Comparison of ENCODE assay signal across 1 cellular context in the genomic region with DNA sequence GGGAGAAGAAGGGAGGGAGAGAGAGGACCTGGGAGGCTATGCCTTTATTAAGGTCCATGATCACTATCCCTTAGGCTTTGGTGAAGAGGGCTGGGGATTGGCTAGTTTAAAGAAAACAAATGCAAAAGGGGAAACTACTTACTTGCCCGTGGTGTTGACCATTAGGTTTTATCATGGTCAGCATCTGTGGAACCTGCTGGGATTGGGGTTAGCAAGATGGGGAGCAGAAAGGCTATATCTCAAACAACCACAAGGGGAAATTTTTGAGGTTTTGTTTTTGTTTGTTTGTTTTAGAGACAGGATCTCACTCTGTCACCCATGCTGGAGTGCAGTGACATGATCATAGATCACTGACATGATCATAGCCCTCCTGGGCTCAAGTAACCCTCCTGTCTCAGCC.
TF ChIP-seq lines count a peak whose summit lies in the region.

No MANE protein-coding gene starts in this region.

TF ChIP-seq in IMR-90, 13 proteins besides CTCF, POLR2A, EP300 and RAD21:
- TF ChIP-seq CHD1 (IDR thresholded peaks at IDR 0.05; ENCODE audit: low read depth, low read length) (no peak), FOS (IDR thresholded peaks at IDR 0.05; ENCODE audit: low read depth, low read length) (no peak), RFX5 (IDR thresholded peaks at IDR 0.05; ENCODE audit: low read depth, low read length) (no peak), MAZ (IDR thresholded peaks at IDR 0.05; ENCODE audit: borderline replicate concordance, low read depth, low read length) (no peak), RCOR1 (IDR thresholded peaks at IDR 0.05; ENCODE audit: insufficient replicate concordance, low read length) (no peak), CEBPB (IDR thresholded peaks at IDR 0.05; ENCODE audit: low read depth, low read length) (no peak), MXI1 (IDR thresholded peaks at IDR 0.05; ENCODE audit: borderline replicate concordance, low read depth, low read length) (no peak), SMC3 (IDR thresholded peaks at IDR 0.05; ENCODE audit: low read depth, low read length) (no peak), NFE2L2 (IDR thresholded peaks at IDR 0.05; ENCODE audit: low read depth, low read length) (no peak), BHLHE40 (IDR thresholded peaks at IDR 0.05; ENCODE audit: low read depth, low read length) (no peak), MAFK (IDR thresholded peaks at IDR 0.05; ENCODE audit: low read depth, low read length) (no peak)
- TF ChIP-seq, protein P1, sequence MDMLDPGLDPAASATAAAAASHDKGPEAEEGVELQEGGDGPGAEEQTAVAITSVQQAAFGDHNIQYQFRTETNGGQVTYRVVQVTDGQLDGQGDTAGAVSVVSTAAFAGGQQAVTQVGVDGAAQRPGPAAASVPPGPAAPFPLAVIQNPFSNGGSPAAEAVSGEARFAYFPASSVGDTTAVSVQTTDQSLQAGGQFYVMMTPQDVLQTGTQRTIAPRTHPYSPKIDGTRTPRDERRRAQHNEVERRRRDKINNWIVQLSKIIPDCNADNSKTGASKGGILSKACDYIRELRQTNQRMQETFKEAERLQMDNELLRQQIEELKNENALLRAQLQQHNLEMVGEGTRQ (IDR thresholded peaks at IDR 0.05; ENCODE audit: low read depth, low read length), result no peak
- TF ChIP-seq, protein P2, sequence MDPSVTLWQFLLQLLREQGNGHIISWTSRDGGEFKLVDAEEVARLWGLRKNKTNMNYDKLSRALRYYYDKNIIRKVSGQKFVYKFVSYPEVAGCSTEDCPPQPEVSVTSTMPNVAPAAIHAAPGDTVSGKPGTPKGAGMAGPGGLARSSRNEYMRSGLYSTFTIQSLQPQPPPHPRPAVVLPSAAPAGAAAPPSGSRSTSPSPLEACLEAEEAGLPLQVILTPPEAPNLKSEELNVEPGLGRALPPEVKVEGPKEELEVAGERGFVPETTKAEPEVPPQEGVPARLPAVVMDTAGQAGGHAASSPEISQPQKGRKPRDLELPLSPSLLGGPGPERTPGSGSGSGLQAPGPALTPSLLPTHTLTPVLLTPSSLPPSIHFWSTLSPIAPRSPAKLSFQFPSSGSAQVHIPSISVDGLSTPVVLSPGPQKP (IDR thresholded peaks at IDR 0.05; ENCODE audit: borderline replicate concordance, low read depth, low read length), result no peak
TF ChIP-seq in IMR-90: peak in this region for 0.
